ENCODE assay signal across 13 cellular contexts in the genomic region with DNA sequence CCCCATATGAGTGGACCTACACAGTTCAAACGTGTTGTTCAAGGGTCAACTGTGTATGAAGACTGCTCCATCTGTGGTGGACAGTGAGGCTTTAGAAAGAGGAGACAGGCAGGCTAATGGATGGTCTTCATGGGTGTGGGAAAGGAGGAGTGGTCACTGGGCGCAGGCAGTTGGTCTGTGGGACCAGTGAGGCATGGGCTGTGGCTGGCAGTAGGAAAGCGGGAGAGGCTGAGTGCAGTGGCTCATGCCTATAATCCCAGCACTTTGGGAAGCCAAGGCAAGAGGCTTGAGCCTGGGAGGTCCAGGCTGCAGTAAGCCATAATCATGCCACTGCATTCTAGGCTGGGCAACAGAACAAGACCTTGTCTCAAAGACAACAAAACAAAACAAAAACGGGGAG. TPM values are rescaled to one million over a fixed set of nuclear protein-coding genes. Genes with fewer than 3 reads are reported as not detected.
A peak's percentile ranks its signal among the peaks of the same experiment; 100 is the strongest.
DNase-seq lines count a peak whose midpoint lies in the region; ATAC-seq, FAIRE-seq and TF ChIP-seq lines count a peak whose summit lies in the region.
"Had no signal": no experiment of that assay in that cellular context is flagged by ENCODE, and none has a peak within 500 bp of the region (broad histone marks: within the 10 kb centered on the region; RNA-seq: fewer than 3 reads in every experiment).

No MANE protein-coding gene starts in this region.

- no peak for TF ChIP-seq CTCF in WTC11 (IDR thresholded peaks at IDR 0.05)
- no peak for TF ChIP-seq CTCF in esophagus muscularis mucosa (IDR thresholded peaks at IDR 0.05)

- CTCF ChIA-PET in WTC11 (lab: Charles Lee) = interaction anchor here (6.6 kb wide), 1 partner anchor 24 kb away, joined by 57 read pairs; no protein-coding TSS in a partner anchor

- H3K27me3 ChIP-seq in esophagus muscularis mucosa = no peaks in the 10 kb centered on the region

- H3K27ac Mint-ChIP-seq in activated T-cell treated with anti-CD3 and anti-CD28 coated beads, Interleukin-2, amount 50 U/mL, for 24 hours = peak overlapping the region; percentile 52
- H3K27ac Mint-ChIP-seq in WTC11 = no peak overlapping the region
- H3K27ac Mint-ChIP-seq in stimulated activated effector memory CD8-positive, alpha-beta T cell treated with anti-CD3 and anti-CD28 coated beads, Interleukin-12 subunit alpha, Interleukin-12 subunit beta, amount 100 ng/mL, for 72 hours = peak overlapping the region; percentile 96

- ATAC-seq in WTC11 (no peak), HG03108 (IDR thresholded peaks at IDR 0.05; ENCODE audit: unreplicated experiment) (no peak)
- no peak for ATAC-seq in stimulated activated effector memory CD8-positive, alpha-beta T cell treated with anti-CD3 and anti-CD28 coated beads, Interleukin-12 subunit alpha, Interleukin-12 subunit beta, amount 100 ng/mL, for 72 hours

- H3K36me3 Mint-ChIP-seq in activated T-cell treated with anti-CD3 and anti-CD28 coated beads, Interleukin-2, amount 50 U/mL, for 24 hours (ENCODE audit: low read depth) = peaks cover 13% of the 10 kb centered on the region
- H3K36me3 Mint-ChIP-seq in WTC11 = no peaks in the 10 kb centered on the region
- peaks cover 46% of the 10 kb centered on the region for H3K36me3 Mint-ChIP-seq in stimulated activated effector memory CD8-positive, alpha-beta T cell treated with anti-CD3 and anti-CD28 coated beads, Interleukin-12 subunit alpha, Interleukin-12 subunit beta, amount 100 ng/mL, for 72 hours

- peak overlapping the region; percentile 93 for H3K4me3 Mint-ChIP-seq in activated T-cell treated with anti-CD3 and anti-CD28 coated beads, Interleukin-2, amount 50 U/mL, for 24 hours
- peak overlapping the region; percentile 86 for H3K4me3 Mint-ChIP-seq in WTC11
- peak overlapping the region; percentile 96 for H3K4me3 Mint-ChIP-seq in stimulated activated effector memory CD8-positive, alpha-beta T cell treated with anti-CD3 and anti-CD28 coated beads, Interleukin-12 subunit alpha, Interleukin-12 subunit beta, amount 100 ng/mL, for 72 hours

- H3K4me1 ChIP-seq in esophagus muscularis mucosa = peaks cover 66 to 85% (median 77%) of the 10 kb centered on the region in 4 donors

- DNase-seq in activated T-cell treated with anti-CD3 and anti-CD28 coated beads, Interleukin-2, amount 50 U/mL, for 24 hours = no peak
- DNase-seq in activated T-cell treated with anti-CD3 and anti-CD28 coated beads for 4 hours (no peak), WTC11 (ENCODE audit: low spot score) (no peak), esophagus muscularis mucosa (ENCODE audit: extremely low spot score) (no peak), D341Med (ENCODE audit: low spot score) (no peak), frontal cortex (ENCODE audit: low spot score in 2 of 2) (no peak)
- DNase-seq in stimulated activated effector memory CD8-positive, alpha-beta T cell treated with anti-CD3 and anti-CD28 coated beads, Interleukin-12 subunit alpha, Interleukin-12 subunit beta, amount 100 ng/mL, for 72 hours (ENCODE audit: low spot score in 2 of 2) = no peak
- DNase-seq: KG1, NCI-H2029 treated with DMSO at 0.1 percent for 48 hours had no signal

- WGBS in esophagus muscularis mucosa = 77% methylated on average over 4 of the region's 4 CpGs

- peaks cover 41% of the 10 kb centered on the region for H3K4me1 Mint-ChIP-seq in activated T-cell treated with anti-CD3 and anti-CD28 coated beads, Interleukin-2, amount 50 U/mL, for 24 hours (ENCODE audit: low read depth)
- H3K4me1 Mint-ChIP-seq in WTC11 = peaks cover 28% of the 10 kb centered on the region
- H3K4me1 Mint-ChIP-seq in stimulated activated effector memory CD8-positive, alpha-beta T cell treated with anti-CD3 and anti-CD28 coated beads, Interleukin-12 subunit alpha, Interleukin-12 subunit beta, amount 100 ng/mL, for 72 hours = peaks cover 60% of the 10 kb centered on the region

- no peaks in the 10 kb centered on the region for H3K27me3 Mint-ChIP-seq in activated T-cell treated with anti-CD3 and anti-CD28 coated beads, Interleukin-2, amount 50 U/mL, for 24 hours
- H3K27me3 Mint-ChIP-seq in WTC11 (ENCODE audit: low read depth) = peaks cover 50% of the 10 kb centered on the region

- H3K9me3 Mint-ChIP-seq in activated T-cell treated with anti-CD3 and anti-CD28 coated beads, Interleukin-2, amount 50 U/mL, for 24 hours = no peaks in the 10 kb centered on the region
- H3K9me3 Mint-ChIP-seq in WTC11 = no peaks in the 10 kb centered on the region
- H3K9me3 Mint-ChIP-seq in stimulated activated effector memory CD8-positive, alpha-beta T cell treated with anti-CD3 and anti-CD28 coated beads, Interleukin-12 subunit alpha, Interleukin-12 subunit beta, amount 100 ng/mL, for 72 hours = no peaks in the 10 kb centered on the region

- POLR2A ChIA-PET in WTC11 (lab: Charles Lee) = no interaction called here

- H3K27ac ChIP-seq in esophagus muscularis mucosa (replicated peaks in 1 of 4) = peak overlapping the region; percentile 95 to 100 (median 98)
- H3K27ac ChIP-seq: epithelial cell of prostate had no signal

- no peak for FAIRE-seq in frontal cortex (lab: Jason Lieb, UNC)
- FAIRE-seq: urothelium cell line had no signal

- H3K36me3 ChIP-seq in esophagus muscularis mucosa = peaks cover 0 to 41% (median 3%) of the 10 kb centered on the region in 4 donors

- TF ChIP-seq POLR2A in esophagus muscularis mucosa (IDR thresholded peaks at IDR 0.05; ENCODE audit: low read depth) = no peak

- TF ChIP-seq EP300 in esophagus muscularis mucosa (IDR thresholded peaks at IDR 0.05) = no peak

- H3K9me3 ChIP-seq in esophagus muscularis mucosa = no peaks in the 10 kb centered on the region

- no peak overlapping the region for H3K4me3 ChIP-seq in esophagus muscularis mucosa

- intact Hi-C loops in esophagus muscularis mucosa (cut with DNase I) = no loop called here

TF ChIP-seq in WTC11, 78 proteins besides CTCF, POLR2A, EP300 and RAD21:
- TF ChIP-seq, protein P1, sequence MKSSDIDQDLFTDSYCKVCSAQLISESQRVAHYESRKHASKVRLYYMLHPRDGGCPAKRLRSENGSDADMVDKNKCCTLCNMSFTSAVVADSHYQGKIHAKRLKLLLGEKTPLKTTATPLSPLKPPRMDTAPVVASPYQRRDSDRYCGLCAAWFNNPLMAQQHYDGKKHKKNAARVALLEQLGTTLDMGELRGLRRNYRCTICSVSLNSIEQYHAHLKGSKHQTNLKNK (CRISPR knock-in tag; IDR thresholded peaks at IDR 0.05) = no peak
- TF ChIP-seq ETV6 (CRISPR knock-in tag; IDR thresholded peaks at IDR 0.05) (no peak), GTF2I (CRISPR knock-in tag; conservative IDR thresholded peaks at IDR 0.05) (no peak)
TF ChIP-seq in WTC11: peak in this region for 0.

RNA-seq across cellular contexts. Expression of a gene that starts 2.0 kb away (rescaled TPM):
- total RNA-seq in WTC11 (2021) (19.2 to 26.9 TPM (median 22.0 TPM) in 3 replicates), esophagus muscularis mucosa (10 to 100 TPM; 26.2 to 88.1 (median 59.4) TPM), frontal cortex (5.3 TPM)

RNA-seq across cellular contexts. Expression of a gene that starts 20.5 kb away (rescaled TPM):
- 43.3 to 52.1 TPM (median 45.0 TPM) in 3 replicates for total RNA-seq in WTC11 (2021)
- total RNA-seq in esophagus muscularis mucosa = 10 to 100 TPM; 30.3 to 71.4 (median 61.2) TPM
- 26.5 TPM for total RNA-seq in frontal cortex

RNA-seq across cellular contexts. Expression of a gene that starts 30.2 kb away (rescaled TPM):
- total RNA-seq in WTC11 (2021) = 0.14 to 0.21 TPM in 2 of 3 replicates, not detected in the other
- total RNA-seq in esophagus muscularis mucosa = 10 to 100 TPM in 1 of 4 donors, 1 to 10 TPM in 3; 2.1 to 26.6 (median 5.6) TPM
- not detected for total RNA-seq in frontal cortex

RNA-seq across cellular contexts. Expression of a gene that starts 42.5 kb away (rescaled TPM):
- total RNA-seq in WTC11 (2021) = 5.5 to 7.1 TPM (median 6.1 TPM) in 3 replicates
- total RNA-seq in esophagus muscularis mucosa = 10 to 100 TPM; 13.3 to 26.9 (median 18.3) TPM
- total RNA-seq in frontal cortex = 2.4 TPM
- total RNA-seq: bronchial epithelial cell had no signal
